ENCODE assay signal across 10 cellular contexts in genomic region chr4:5887361-5888221, GRCh38. TPM values are rescaled to one million over a fixed set of nuclear protein-coding genes. Genes with fewer than 3 reads are reported as not detected.
DNase-seq lines count a peak whose midpoint lies in the region; ATAC-seq and TF ChIP-seq lines count a peak whose summit lies in the region.
"Had no signal": no experiment of that assay in that cellular context is flagged by ENCODE, and none has a peak within 500 bp of the region (broad histone marks: within the 10 kb centered on the region; RNA-seq: fewer than 3 reads in every experiment).

No MANE protein-coding gene starts in this region.

- H3K4me1 Mint-ChIP-seq in activated T-cell treated with anti-CD3 and anti-CD28 coated beads, Interleukin-2, amount 50 U/mL, for 72 hours (ENCODE audit: low read depth) = no peaks in the 10 kb centered on the region

- DNase-seq in ascending aorta (ENCODE audit: low spot score in 2 of 2) (no peak), kidney epithelial cell (ENCODE audit: low read depth) (no peak), spleen (no peak), globus pallidus (ENCODE audit: low spot score) (no peak), GDM1 (lab: John Stamatoyannopoulos, UW) (no peak), inferior parietal cortex (ENCODE audit: extremely low spot score) (no peak)
- no peak for DNase-seq in activated T-cell treated with anti-CD3 and anti-CD28 coated beads, Interleukin-2, amount 50 U/mL, for 72 hours
- DNase-seq: immature natural killer cell had no signal

- no peak for ATAC-seq in activated T-cell treated with anti-CD3 and anti-CD28 coated beads, Interleukin-2, amount 50 U/mL, for 72 hours (replicated peaks in 1 of 2)
- ATAC-seq: activated naive CD4-positive, alpha-beta T cell treated with anti-CD3 and anti-CD28 coated beads, Interleukin-2, amount 50 U/mL, for 72 hours had no signal

- H3K9me3 ChIP-seq in HUES64 (ENCODE audit: insufficient read depth, low read depth, low read length) (no peaks in the 10 kb centered on the region), ascending aorta (no peaks in the 10 kb centered on the region), spleen (peaks cover 0 to 4% (median 0%) of the 10 kb centered on the region in 8 donors)

- H3K4me3 Mint-ChIP-seq in activated T-cell treated with anti-CD3 and anti-CD28 coated beads, Interleukin-2, amount 50 U/mL, for 72 hours = no peak overlapping the region
- H3K4me3 Mint-ChIP-seq: immature natural killer cell had no signal

- WGBS in HUES64 = under 1% methylated on average over 69 of the region's 70 CpGs
- WGBS in spleen, 5 donors = 4 to 6% (median 6%) methylated on average over 32 to 66 of the region's 70 CpGs

- H3K4me1 ChIP-seq in HUES64 (ENCODE audit: insufficient read depth, low read length) (peaks cover 12% of the 10 kb centered on the region), ascending aorta (peaks cover 7 to 14% of the 10 kb centered on the region in 2 donors), spleen (peaks cover 0 to 36% (median 22%) of the 10 kb centered on the region in 6 donors)

- H3K36me3 Mint-ChIP-seq in activated T-cell treated with anti-CD3 and anti-CD28 coated beads, Interleukin-2, amount 50 U/mL, for 72 hours (ENCODE audit: insufficient read depth in 2 of 2) = peaks cover 1 to 2% of the 10 kb centered on the region in 2 donors
- H3K36me3 Mint-ChIP-seq: immature natural killer cell had no signal

- H3K36me3 ChIP-seq in HUES64 (ENCODE audit: insufficient read depth, low read length) = no peaks in the 10 kb centered on the region
- H3K36me3 ChIP-seq in ascending aorta = no peaks in the 10 kb centered on the region
- no peaks in the 10 kb centered on the region for H3K36me3 ChIP-seq in kidney epithelial cell (ENCODE audit: control insufficient read depth, insufficient read depth, low read length)
- no peaks in the 10 kb centered on the region for H3K36me3 ChIP-seq in spleen

- H3K27me3 ChIP-seq in HUES64 (ENCODE audit: insufficient read depth, low read length) (peaks cover 38% of the 10 kb centered on the region), ascending aorta (peaks cover 16% of the 10 kb centered on the region), kidney epithelial cell (ENCODE audit: control insufficient read depth, insufficient read depth, low read length) (peaks cover 61% of the 10 kb centered on the region), spleen (replicated peaks in 1 of 7) (peaks cover 17 to 83% (median 63%) of the 10 kb centered on the region in 7 donors)

- TF ChIP-seq POLR2A in spleen (IDR thresholded peaks at IDR 0.05) = no peak

- H3K27me3 Mint-ChIP-seq in activated T-cell treated with anti-CD3 and anti-CD28 coated beads, Interleukin-2, amount 50 U/mL, for 72 hours (ENCODE audit: low read depth) = peaks cover 59% of the 10 kb centered on the region

- H3K4me3 ChIP-seq in HUES64 (ENCODE audit: low read length) (peak overlapping the region; percentile 87), ascending aorta (peak overlapping the region; percentile 49 to 61), kidney epithelial cell (ENCODE audit: low read depth, low read length) (peak overlapping the region; percentile 19), spleen (peak overlapping the region in 7 of 8 donors; percentile 21 to 56 (median 26))

- H3K27ac Mint-ChIP-seq in activated T-cell treated with anti-CD3 and anti-CD28 coated beads, Interleukin-2, amount 50 U/mL, for 72 hours = no peak overlapping the region
- H3K27ac Mint-ChIP-seq: activated naive CD4-positive, alpha-beta T cell treated with anti-CD3 and anti-CD28 coated beads, Interleukin-2, amount 50 U/mL, for 72 hours; immature natural killer cell had no signal

- H3K27ac ChIP-seq in HUES64 (ENCODE audit: low read depth, low read length) = peak overlapping the region; percentile 29; the same call in 1 of the 2 replicates
- H3K27ac ChIP-seq in ascending aorta = no peak overlapping the region
- no peak overlapping the region for H3K27ac ChIP-seq in spleen

- intact Hi-C loops in ascending aorta (cut with DNase I) = no loop called here
- intact Hi-C loops in spleen (cut with DNase I; ENCODE audit: low total_unique reads) = no loop called here

- peaks cover 0 to 2% of the 10 kb centered on the region in 2 donors for H3K9me3 Mint-ChIP-seq in activated T-cell treated with anti-CD3 and anti-CD28 coated beads, Interleukin-2, amount 50 U/mL, for 72 hours

- no peak for TF ChIP-seq CTCF in ascending aorta (IDR thresholded peaks at IDR 0.05)
- TF ChIP-seq CTCF in kidney epithelial cell (IDR thresholded peaks at IDR 0.05; ENCODE audit: insufficient read depth, low read length, poor library complexity, severe bottlenecking) = no peak
- no peak for TF ChIP-seq CTCF in spleen (IDR thresholded peaks at IDR 0.05 in 8 of 11, conservative IDR thresholded peaks at IDR 0.05 in 3 of 11)

- H3K9ac ChIP-seq in HUES64 (ENCODE audit: low read depth, low read length) = peak overlapping the region; percentile 76

RNA-seq across cellular contexts. Expression of gene CRMP1, which starts 5.3 kb away (rescaled TPM):
- 82.6 TPM for polyA plus RNA-seq in HUES64 (2013, experiment 1 of 2)
- polyA plus RNA-seq in HUES64 (2013, experiment 2 of 2) = 83.9 TPM
- total RNA-seq in ascending aorta (1.9 TPM), kidney epithelial cell (15.4 and 16.5 TPM in 2 replicates), spleen (1 to 10 TPM in 4 of 7 donors, under 1 TPM in 2, not detected in 1; 0.16 to 2.3 (median 1.4) TPM)
- polyA plus RNA-seq in spleen = under 1 TPM; 0.03 to 0.85 (median 0.04) TPM
- not detected for total RNA-seq in activated T-cell treated with anti-CD3 and anti-CD28 coated beads, Interleukin-2, amount 50 U/mL, for 72 hours
- total RNA-seq: activated naive CD4-positive, alpha-beta T cell treated with anti-CD3 and anti-CD28 coated beads, Interleukin-2, amount 50 U/mL, for 72 hours had no signal
- polyA plus RNA-seq: immature natural killer cell had no signal

Comparison
In these comparisons a context has a peak if more than half of its experiments do, and no peak if none do; other contexts are left out.
1. H3K4me3 ChIP-seq: peak in every context shown above with its lines; median percentile 87 in HUES64; 55 in ascending aorta; 26 in spleen; 19 in kidney epithelial cell.